8 cellular contexts compared by ENCODE assay signal in genomic region chr19:16111909-16112752, GRCh38. TPM values are rescaled to one million over a fixed set of nuclear protein-coding genes. Genes with fewer than 3 reads are reported as not detected.
DNase-seq lines count a peak whose midpoint lies in the region; ATAC-seq and TF ChIP-seq lines count a peak whose summit lies in the region.

No MANE protein-coding gene starts in this region.

- intact Hi-C loops in breast epithelium (cut with DNase I; ENCODE audit: low total_unique reads), result no loop called here

- no peak overlapping the region for H2AK5ac ChIP-seq in mesendoderm (ENCODE audit: low read length)

- peak overlapping the region; percentile 16 for H3K18ac ChIP-seq in mesendoderm (ENCODE audit: low read length)

- H2BK5ac ChIP-seq in mesendoderm (ENCODE audit: low read length), result no peak overlapping the region

- peak; percentile 4 for ATAC-seq in HG03135 (IDR thresholded peaks at IDR 0.05; ENCODE audit: unreplicated experiment)
- ATAC-seq in GM21447 (IDR thresholded peaks at IDR 0.05; ENCODE audit: unreplicated experiment), result no peak

- H2BK15ac ChIP-seq in mesendoderm (replicated peaks; ENCODE audit: low read depth), result no peak overlapping the region

- no CpG with 5 or more reads among the region's 37 CpGs for WGBS in mesendoderm (ENCODE audit: extremely low coverage, insufficient coverage, low lambda C conversion rate)

- DNase-seq in breast epithelium (ENCODE audit: low spot score in 2 of 2), result no peak
- DNase-seq in mesendoderm, result no peak
- DNase-seq in COLO668 (lab: John Stamatoyannopoulos, UW; ENCODE audit: unreplicated experiment), result no peak
- DNase-seq in T1000 (lab: John Stamatoyannopoulos, UW), result no peak
- no peak for DNase-seq in SW 1271 (lab: John Stamatoyannopoulos, UW)

- no peaks in the 10 kb centered on the region for H3K36me3 ChIP-seq in ACC112 (ENCODE audit: insufficient read depth, low read length)
- H3K36me3 ChIP-seq in breast epithelium, result no peaks in the 10 kb centered on the region
- no peaks in the 10 kb centered on the region for H3K36me3 ChIP-seq in mesendoderm (ENCODE audit: control insufficient read depth, insufficient read depth, low read length)

- no peak overlapping the region for H4K5ac ChIP-seq in mesendoderm (ENCODE audit: low read length)

- H3K23ac ChIP-seq in mesendoderm (ENCODE audit: low read length), result no peak overlapping the region

- peak overlapping the region; percentile 94 for H3K56ac ChIP-seq in mesendoderm (ENCODE audit: low read length)

- peak overlapping the region; percentile 84 for H3K4ac ChIP-seq in mesendoderm (ENCODE audit: low read depth, low read length)

- peaks cover 22% of the 10 kb centered on the region for H3K79me1 ChIP-seq in mesendoderm (ENCODE audit: low read length)

- H2AFZ ChIP-seq in ACC112 (ENCODE audit: low read length, unreplicated experiment), result peak overlapping the region; percentile 97

- peak overlapping the region; percentile 86 for H3K9ac ChIP-seq in mesendoderm (ENCODE audit: low read length)

- H3K27me3 ChIP-seq in ACC112 (ENCODE audit: insufficient read depth, low read length), result no peaks in the 10 kb centered on the region
- no peaks in the 10 kb centered on the region for H3K27me3 ChIP-seq in breast epithelium
- no peaks in the 10 kb centered on the region for H3K27me3 ChIP-seq in mesendoderm (ENCODE audit: insufficient read depth, low read length, poor library complexity)

- no peak for TF ChIP-seq CTCF in breast epithelium (IDR thresholded peaks at IDR 0.05)

- peak overlapping the region; percentile 96 for H3K4me3 ChIP-seq in ACC112 (ENCODE audit: low read depth, low read length)
- H3K4me3 ChIP-seq in breast epithelium, result peak overlapping the region; percentile 84 to 87 (median 87)
- H3K4me3 ChIP-seq in mesendoderm (ENCODE audit: low read length), result peak overlapping the region; percentile 86

- H2BK120ac ChIP-seq in mesendoderm (ENCODE audit: low read depth, low read length), result no peak overlapping the region

- H3K27ac ChIP-seq in ACC112 (ENCODE audit: low read depth, low read length) (peak overlapping the region; percentile 61), breast epithelium (peak overlapping the region; percentile 92 to 97), mesendoderm (ENCODE audit: low read depth, low read length) (peak overlapping the region; percentile 17)

- H3K9me3 ChIP-seq in breast epithelium, result no peaks in the 10 kb centered on the region

- peaks cover 5% of the 10 kb centered on the region for H3K4me1 ChIP-seq in ACC112 (ENCODE audit: control insufficient read depth, insufficient read depth, low read length, unreplicated experiment)
- H3K4me1 ChIP-seq in breast epithelium, result peaks cover 5 to 9% of the 10 kb centered on the region in 2 donors
- H3K4me1 ChIP-seq in mesendoderm (ENCODE audit: control insufficient read depth, low read depth, low read length), result peaks cover 4% of the 10 kb centered on the region

- H3K79me2 ChIP-seq in ACC112 (ENCODE audit: control insufficient read depth, insufficient read depth, low read length, unreplicated experiment) (peaks cover 37% of the 10 kb centered on the region), mesendoderm (ENCODE audit: control insufficient read depth, insufficient read depth, low read length) (peaks cover 28% of the 10 kb centered on the region)

- TF ChIP-seq POLR2A in breast epithelium (IDR thresholded peaks at IDR 0.05), result peak; percentile 31

- H4K8ac ChIP-seq in mesendoderm (ENCODE audit: low read depth, low read length), result no peak overlapping the region

- peak overlapping the region; percentile 55 for H3K4me2 ChIP-seq in mesendoderm (ENCODE audit: low read length)

RNA-seq across cellular contexts. Expression of gene RAB8A, which starts 0.4 kb away (rescaled TPM):
- 10 to 100 TPM; 34.7 to 40.6 (median 38.8) TPM for total RNA-seq in breast epithelium
- 61.3 TPM for polyA plus RNA-seq in mesendoderm (2013, experiment 1 of 2)
- 61.3 TPM for polyA plus RNA-seq in mesendoderm (2013, experiment 2 of 2)

RNA-seq across cellular contexts. Expression of gene HSH2D, which starts 31.4 kb away (rescaled TPM):
- total RNA-seq in breast epithelium, result 1 to 10 TPM in 2 of 3 donors, under 1 TPM in 1; 0.16 to 5.7 (median 5.6) TPM
- 0.56 TPM for polyA plus RNA-seq in mesendoderm (2013, experiment 1 of 2)
- 0.49 TPM for polyA plus RNA-seq in mesendoderm (2013, experiment 2 of 2)

RNA-seq across cellular contexts. Expression of gene TPM4, which starts 35.8 kb away (rescaled TPM):
- total RNA-seq in breast epithelium, result 100 to 1,000 TPM; 257 to 652 (median 430) TPM
- polyA plus RNA-seq in mesendoderm (2013, experiment 1 of 2), result 604 TPM
- polyA plus RNA-seq in mesendoderm (2013, experiment 2 of 2), result 628 TPM

Comparison
In these comparisons a context has a peak if more than half of its experiments do, and no peak if none do; other contexts are left out.
1. H3K27ac ChIP-seq: peak in every context shown above with its lines; median percentile 94 in breast epithelium; 61 in ACC112; 17 in mesendoderm.